18 cellular contexts compared by ENCODE assay signal in genomic region chrX:125627676-125628075, GRCh38.
DNase-seq lines count a peak whose midpoint lies in the region; ATAC-seq and TF ChIP-seq lines count a peak whose summit lies in the region.
"Had no signal": no experiment of that assay in that cellular context is flagged by ENCODE, and none has a peak within 500 bp of the region (broad histone marks: within the 10 kb centered on the region; RNA-seq: fewer than 3 reads in every experiment).

No MANE protein-coding gene starts in this region.

- H3K36me3 ChIP-seq in DOHH2 (ENCODE audit: control insufficient read depth, low read length) (no peaks in the 10 kb centered on the region), Karpas-422 (ENCODE audit: insufficient read depth, low read length) (no peaks in the 10 kb centered on the region), OCI-LY7 (ENCODE audit: insufficient read depth, low read length) (no peaks in the 10 kb centered on the region), PC-3 (ENCODE audit: low read depth, low read length) (no peaks in the 10 kb centered on the region)
- H3K36me3 ChIP-seq: HAP-1 had no signal

- intact Hi-C loops in OCI-LY7 (cut with micrococcal nuclease; ENCODE audit: unreplicated experiment), result no loop called here
- intact Hi-C loops in PC-3 (cut with micrococcal nuclease), result no loop called here

- H3K36me3 Mint-ChIP-seq in neural crest cell (ENCODE audit: low read depth), result no peaks in the 10 kb centered on the region
- H3K36me3 Mint-ChIP-seq: CD4-positive, alpha-beta memory T cell had no signal

- POLR2A ChIA-PET in OCI-LY7 (lab: Charles Lee), result interaction anchor here (0.7 kb wide), 1 partner anchor 142 kb away, joined by 3 read pairs; no protein-coding TSS in a partner anchor
- POLR2A ChIA-PET in PC-3 (lab: Charles Lee; ENCODE audit: unreplicated experiment), result no interaction called here

- H4K20me1 ChIP-seq in DOHH2 (ENCODE audit: control insufficient read depth, insufficient read depth, low read depth, low read length) (no peaks in the 10 kb centered on the region), Karpas-422 (ENCODE audit: insufficient read depth, low read depth, low read length) (no peaks in the 10 kb centered on the region), OCI-LY7 (ENCODE audit: insufficient read depth, low read length) (no peaks in the 10 kb centered on the region), PC-3 (ENCODE audit: low read length) (no peaks in the 10 kb centered on the region)

- H3K27me3 ChIP-seq in DOHH2 (ENCODE audit: control insufficient read depth, low read length), result no peaks in the 10 kb centered on the region
- no peaks in the 10 kb centered on the region for H3K27me3 ChIP-seq in Karpas-422 (ENCODE audit: low read length)
- H3K27me3 ChIP-seq in PC-3 (ENCODE audit: low read length), result no peaks in the 10 kb centered on the region

- no peak for TF ChIP-seq CTCF in DOHH2 (IDR thresholded peaks at IDR 0.05; ENCODE audit: low read depth, low read length, poor library complexity, severe bottlenecking)
- TF ChIP-seq CTCF in OCI-LY7 (conservative IDR thresholded peaks at IDR 0.05; ENCODE audit: low read length), result no peak
- no peak for TF ChIP-seq CTCF in neural crest cell (conservative IDR thresholded peaks at IDR 0.05)
- TF ChIP-seq CTCF in PC-3 (conservative IDR thresholded peaks at IDR 0.05; ENCODE audit: low read depth, low read length), result no peak

- H3K27ac ChIP-seq in DOHH2 (ENCODE audit: low read depth, low read length), result no peak overlapping the region
- H3K27ac ChIP-seq in Karpas-422 (ENCODE audit: low read length), result peak overlapping the region; percentile 91
- H3K27ac ChIP-seq in OCI-LY7 (ENCODE audit: low read depth, low read length, poor library complexity, severe bottlenecking), result no peak overlapping the region
- H3K27ac ChIP-seq in PC-3 (ENCODE audit: low read length), result no peak overlapping the region

- H3K79me2 ChIP-seq in DOHH2 (ENCODE audit: control insufficient read depth, low read length) (no peaks in the 10 kb centered on the region), Karpas-422 (ENCODE audit: low read length) (no peaks in the 10 kb centered on the region), OCI-LY7 (ENCODE audit: insufficient read depth, low read depth, low read length) (no peaks in the 10 kb centered on the region), PC-3 (ENCODE audit: low read length) (no peaks in the 10 kb centered on the region)

- no peak overlapping the region for H3K4me3 ChIP-seq in DOHH2 (ENCODE audit: low read length)
- peak overlapping the region; percentile 46; the same call in 1 of the 2 replicates for H3K4me3 ChIP-seq in Karpas-422 (ENCODE audit: low read length)
- H3K4me3 ChIP-seq in OCI-LY7 (ENCODE audit: low read depth, low read length, poor library complexity, severe bottlenecking), result no peak overlapping the region
- no peak overlapping the region for H3K4me3 ChIP-seq in PC-3 (ENCODE audit: low read length)
- H3K4me3 ChIP-seq: GM12878, HAP-1 had no signal

- ATAC-seq in PC-3, result no peak
- ATAC-seq in GM21825 (IDR thresholded peaks at IDR 0.05; ENCODE audit: unreplicated experiment), result no peak
- ATAC-seq in GM19397 (IDR thresholded peaks at IDR 0.05; ENCODE audit: unreplicated experiment), result no peak
- ATAC-seq: GM12878 had no signal

- H3K27ac Mint-ChIP-seq in neural crest cell (ENCODE audit: unreplicated experiment), result peak overlapping the region; percentile 78
- H3K27ac Mint-ChIP-seq: CD4-positive, alpha-beta memory T cell; HFFc6 had no signal

- DNase-seq in Karpas-422, result peak; percentile 95
- peak; percentile 16 for DNase-seq in OCI-LY7 (ENCODE audit: low spot score)
- DNase-seq in neural crest cell (ENCODE audit: low read depth, low spot score), result no peak
- DNase-seq in PC-3, result no peak
- DNase-seq: C1 segment of cervical spinal cord; Caco-2; CD4-positive, alpha-beta memory T cell; DMS153; DND-41; EL; GDM1; GOT3; HFFc6 had no signal

- BruUV-seq in OCI-LY7 (replicated peaks; lab: Mats Ljungman, UMichigan) (no TSS peak), PC-3 (replicated peaks; lab: Mats Ljungman, UMichigan) (no TSS peak)

- H3K9me3 ChIP-seq in DOHH2 (ENCODE audit: control insufficient read depth, insufficient read depth, low read length), result no peaks in the 10 kb centered on the region
- no peaks in the 10 kb centered on the region for H3K9me3 ChIP-seq in Karpas-422 (ENCODE audit: low read length)
- H3K9me3 ChIP-seq in OCI-LY7 (ENCODE audit: low read length), result no peaks in the 10 kb centered on the region
- H3K9me3 ChIP-seq in PC-3 (ENCODE audit: low read length), result no peaks in the 10 kb centered on the region
- H3K9me3 ChIP-seq: Caco-2, HAP-1 had no signal

- H2AFZ ChIP-seq in Karpas-422 (ENCODE audit: low read length) (peak overlapping the region; percentile 88), OCI-LY7 (ENCODE audit: low read length) (no peak overlapping the region), PC-3 (ENCODE audit: low read length) (no peak overlapping the region)

- H3F3A ChIP-seq in DOHH2 (ENCODE audit: control insufficient read depth, insufficient read depth), result no peaks in the 10 kb centered on the region
- no peaks in the 10 kb centered on the region for H3F3A ChIP-seq in PC-3 (ENCODE audit: low read length, unreplicated experiment)

- no peaks in the 10 kb centered on the region for H3K9me3 Mint-ChIP-seq in neural crest cell

- CTCF ChIA-PET in OCI-LY7 (lab: Charles Lee; ENCODE audit: unreplicated experiment) (no interaction called here), PC-3 (lab: Charles Lee) (no interaction called here)

- H3K4me3 Mint-ChIP-seq in neural crest cell, result no peak overlapping the region
- H3K4me3 Mint-ChIP-seq: CD4-positive, alpha-beta memory T cell; HFFc6 had no signal

- no peaks in the 10 kb centered on the region for H3K9me2 ChIP-seq in DOHH2 (replicated peaks; ENCODE audit: control insufficient read depth, low read length)
- no peaks in the 10 kb centered on the region for H3K9me2 ChIP-seq in Karpas-422 (replicated peaks; ENCODE audit: insufficient read depth, low read length)
- no peaks in the 10 kb centered on the region for H3K9me2 ChIP-seq in OCI-LY7 (ENCODE audit: insufficient read depth, low read length)
- H3K9me2 ChIP-seq in PC-3 (replicated peaks; ENCODE audit: low read length), result no peaks in the 10 kb centered on the region

- H3K9ac ChIP-seq in Karpas-422 (ENCODE audit: low read length) (peak overlapping the region; percentile 64), PC-3 (ENCODE audit: low read length) (no peak overlapping the region)

- H3K4me1 ChIP-seq in DOHH2 (ENCODE audit: control insufficient read depth, low read length) (peaks cover 21% of the 10 kb centered on the region), Karpas-422 (ENCODE audit: low read length) (peaks cover 32% of the 10 kb centered on the region), OCI-LY7 (ENCODE audit: insufficient read depth, low read length, poor library complexity, severe bottlenecking) (peaks cover 14% of the 10 kb centered on the region), PC-3 (ENCODE audit: insufficient read depth, low read length) (no peaks in the 10 kb centered on the region)
- H3K4me1 ChIP-seq: Caco-2, HAP-1 had no signal

- H3K4me2 ChIP-seq in DOHH2 (ENCODE audit: low read length) (peak overlapping the region; percentile 34), Karpas-422 (ENCODE audit: low read depth, low read length, poor library complexity, severe bottlenecking) (peak overlapping the region; percentile 52), OCI-LY7 (ENCODE audit: low read length) (peak overlapping the region; percentile 32; the same call in 1 of the 2 replicates), PC-3 (ENCODE audit: low read length) (no peak overlapping the region)

- no peaks in the 10 kb centered on the region for H3K27me3 Mint-ChIP-seq in neural crest cell (ENCODE audit: low read depth)
- H3K27me3 Mint-ChIP-seq: CD4-positive, alpha-beta memory T cell had no signal

- no peaks in the 10 kb centered on the region for H3K4me1 Mint-ChIP-seq in neural crest cell
- H3K4me1 Mint-ChIP-seq: CD4-positive, alpha-beta memory T cell had no signal

Comparison
In these comparisons a context has a peak if more than half of its experiments do, and no peak if none do; other contexts are left out.
1. DNase-seq: peak in Karpas-422 (single experiment) and OCI-LY7 (single experiment); none in neural crest cell (single experiment) and PC-3 (single experiment).